In genomic region chr2:2057125-2057721, GRCh38 we compare ENCODE assay signal across 8 cellular contexts.
DNase-seq lines count a peak whose midpoint lies in the region; TF ChIP-seq lines count a peak whose summit lies in the region.

No MANE protein-coding gene starts in this region.

- TF ChIP-seq CTCF in GM10266 (IDR thresholded peaks at IDR 0.05; ENCODE audit: control insufficient read depth, insufficient read depth, low read depth, missing control alignments): no peak

- DNase-seq in NCI-H82 (lab: John Stamatoyannopoulos, UW): peak; percentile 74
- DNase-seq in NCI-H82 treated with DMSO at 0.1 percent for 48 hours (lab: John Stamatoyannopoulos, UW; ENCODE audit: unreplicated experiment): no peak
- peak; percentile 26 for DNase-seq in RPMI7951 (ENCODE audit: low read depth)
- DNase-seq in activated gamma-delta T cell treated with anti-CD3 and anti-CD28 coated beads, Interleukin-2, amount 50 U/mL, for 16 hours (ENCODE audit: low read depth): peak; percentile 48
- DNase-seq in iPS DF 4.7 (ENCODE audit: extremely low read depth, low spot score): peak; percentile 9
- DNase-seq in stimulated activated CD8-positive, alpha-beta memory T cell treated with anti-CD3 and anti-CD28 coated beads, Interleukin-7, amount 100 ng/mL, for 48 hours (ENCODE audit: extremely low read depth in 1 of 2, low read depth in 1 of 2): peak; percentile 26 to 50
- DNase-seq in GM10266 (ENCODE audit: extremely low spot score): no peak
- no peak for DNase-seq in dedifferentiated amniotic fluid mesenchymal stem cell (ENCODE audit: extremely low spot score)

Comparison
In these comparisons a context has a peak if more than half of its experiments do, and no peak if none do; other contexts are left out.
1. DNase-seq: peak in NCI-H82 (single experiment), RPMI7951 (single experiment), activated gamma-delta T cell treated with anti-CD3 and anti-CD28 coated beads, Interleukin-2, amount 50 U/mL, for 16 hours (single experiment), iPS DF 4.7 (single experiment) and stimulated activated CD8-positive, alpha-beta memory T cell treated with anti-CD3 and anti-CD28 coated beads, Interleukin-7, amount 100 ng/mL, for 48 hours (2 of 2); none in NCI-H82 treated with DMSO at 0.1 percent for 48 hours (single experiment), GM10266 (single experiment) and dedifferentiated amniotic fluid mesenchymal stem cell (single experiment).